2 cellular contexts compared by ENCODE assay signal in the genomic region with DNA sequence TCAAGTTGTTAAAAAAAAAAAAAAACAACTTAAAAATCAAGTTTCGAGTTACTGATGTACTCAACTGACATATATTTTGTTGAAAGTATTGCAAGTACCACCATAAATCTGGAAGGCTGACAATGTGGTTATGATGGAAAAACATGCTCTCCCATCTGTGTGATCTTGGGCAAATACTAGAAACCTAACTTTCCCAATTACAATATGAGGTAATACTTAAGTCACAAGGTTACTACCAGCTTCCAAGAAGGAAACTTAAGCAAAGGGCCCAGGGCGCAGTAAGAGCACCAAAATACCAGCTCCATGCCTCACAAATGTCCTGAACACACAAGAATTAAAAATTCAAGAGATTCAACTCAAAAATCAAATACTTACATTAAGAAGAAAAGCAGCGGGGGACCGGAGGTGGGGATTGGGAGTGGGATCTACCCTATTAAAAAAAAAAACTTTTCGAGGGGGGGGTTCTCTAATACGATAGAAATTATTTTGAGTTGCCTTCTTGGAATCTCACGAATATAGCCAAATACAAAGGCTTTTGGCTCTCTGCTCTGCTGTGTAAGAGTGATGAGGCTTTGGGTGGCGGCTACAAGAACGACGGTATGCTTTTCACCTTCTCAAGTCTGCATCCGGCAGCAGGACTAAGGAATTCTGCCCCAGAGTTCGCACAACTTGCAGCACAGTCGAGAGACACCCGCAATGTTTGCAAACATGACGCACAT.
A peak's percentile ranks its signal among the peaks of the same experiment; 100 is the strongest.
TF ChIP-seq lines count a peak whose summit lies in the region.

No MANE protein-coding gene starts in this region.

TF ChIP-seq in SK-N-SH, 30 proteins besides CTCF, POLR2A, EP300 and RAD21:
- no peak for TF ChIP-seq FOXJ3 (CRISPR knock-in tag; IDR thresholded peaks at IDR 0.05)
- TF ChIP-seq, protein P1, sequence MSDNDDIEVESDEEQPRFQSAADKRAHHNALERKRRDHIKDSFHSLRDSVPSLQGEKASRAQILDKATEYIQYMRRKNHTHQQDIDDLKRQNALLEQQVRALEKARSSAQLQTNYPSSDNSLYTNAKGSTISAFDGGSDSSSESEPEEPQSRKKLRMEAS (IDR thresholded peaks at IDR 0.05; ENCODE audit: low read depth), result peak; percentile 8; the same call in 1 of the 2 replicates

TF ChIP-seq in HepG2, 621 proteins besides CTCF, POLR2A, EP300 and RAD21:
- no peak for TF ChIP-seq ZBTB8A (CRISPR knock-in tag; IDR thresholded peaks at IDR 0.05; ENCODE audit: borderline replicate concordance, low read depth)
- 0 out of 4 replicates have a peak, but pooled peaks of 1 of the 2 experiments have one; percentile 0 for TF ChIP-seq KLF16 (CRISPR knock-in tag; IDR thresholded peaks at IDR 0.05)
- TF ChIP-seq ARID2 (CRISPR knock-in tag; IDR thresholded peaks at IDR 0.05; ENCODE audit: borderline replicate concordance), result peak; percentile 63; the same call in 1 of the 2 replicates
